In genomic region chr6:63571883-63572732, GRCh38 we compare ENCODE assay signal across 8 cellular contexts. TPM values are rescaled to one million over a fixed set of nuclear protein-coding genes. Genes with fewer than 3 reads are reported as not detected.
A peak's percentile ranks its signal among the peaks of the same experiment; 100 is the strongest.
DNase-seq lines count a peak whose midpoint lies in the region; ATAC-seq and TF ChIP-seq lines count a peak whose summit lies in the region.

Gene LOC128125822 (plus strand): TSS chr6:63572480.
Gene PTP4A1 (plus strand): TSS chr6:63572480. CDS start chr6:63576881, 4,401 bp downstream.

- peaks cover 34% of the 10 kb centered on the region for H3K36me3 Mint-ChIP-seq in dendritic cell treated with granulocyte-macrophage colony-stimulating factor and Interleukin-4, amounts not matched to agents 40 ng/mL and 50 ng/mL, for 4 days (ENCODE audit: low read depth)

- H3K9ac ChIP-seq in BLaER1 treated with 17β-estradiol and CSF1 and Interleukin-3, amounts not matched to agents 10 nM and 100 nM: peak within 1 kb of the TSS; percentile 98 to 100 (median 100)

- H3K27ac ChIP-seq in BLaER1 treated with 17β-estradiol and CSF1 and Interleukin-3, amounts not matched to agents 10 nM and 100 nM: peak within 1 kb of the TSS; percentile 98 to 100 (median 99)
- peak within 1 kb of the TSS; percentile 99 to 100 for H3K27ac ChIP-seq in left lung

- peak; percentile 99 for DNase-seq in NCI-H748 (lab: John Stamatoyannopoulos, UW; ENCODE audit: unreplicated experiment)
- peak; percentile 91 to 95 for DNase-seq in activated CD4-positive, alpha-beta T cell treated with anti-CD3 and anti-CD28 coated beads, Interleukin-2, amount 50 U/mL, for 24 hours (ENCODE audit: low read depth in 1 of 2, low spot score in 1 of 2)
- DNase-seq in left lung: peak; percentile 98 to 99
- peak; percentile 94 to 96 for DNase-seq in stimulated activated CD4-positive, alpha-beta T cell treated with anti-CD3 and anti-CD28 coated beads, Interleukin-2, amount 100 ng/mL, for 48 hours

- H3K4me1 ChIP-seq in BLaER1 treated with 17β-estradiol and CSF1 and Interleukin-3, amounts not matched to agents 10 nM and 100 nM: peaks cover 9 to 33% (median 24%) of the 10 kb centered on the region in 10 experiments
- peaks cover 9 to 27% of the 10 kb centered on the region in 2 donors for H3K4me1 ChIP-seq in left lung

- peaks cover 2% of the 10 kb centered on the region for H3K27me3 Mint-ChIP-seq in dendritic cell treated with granulocyte-macrophage colony-stimulating factor and Interleukin-4, amounts not matched to agents 40 ng/mL and 50 ng/mL, for 4 days

- H3K4me3 Mint-ChIP-seq in dendritic cell treated with granulocyte-macrophage colony-stimulating factor and Interleukin-4, amounts not matched to agents 40 ng/mL and 50 ng/mL, for 4 days: peak within 1 kb of the TSS; percentile 93

- no peaks in the 10 kb centered on the region for H3K27me3 ChIP-seq in BLaER1 treated with 17β-estradiol and CSF1 and Interleukin-3, amounts not matched to agents 10 nM and 100 nM
- H3K27me3 ChIP-seq in left lung: no peaks in the 10 kb centered on the region

- no peak for TF ChIP-seq CTCF in left lung (IDR thresholded peaks at IDR 0.05)

- H3K9me3 Mint-ChIP-seq in dendritic cell treated with granulocyte-macrophage colony-stimulating factor and Interleukin-4, amounts not matched to agents 40 ng/mL and 50 ng/mL, for 4 days: no peaks in the 10 kb centered on the region

- H3K9me3 ChIP-seq in BLaER1 treated with 17β-estradiol and CSF1 and Interleukin-3, amounts not matched to agents 10 nM and 100 nM (replicated peaks in 1 of 11): peaks cover 0 to 13% (median 10%) of the 10 kb centered on the region in 11 experiments; a peak in 18 of 22 replicates
- no peaks in the 10 kb centered on the region for H3K9me3 ChIP-seq in left lung

- ATAC-seq in GM19351 (IDR thresholded peaks at IDR 0.05; ENCODE audit: unreplicated experiment) (peak; percentile 84), HG03521 (IDR thresholded peaks at IDR 0.05; ENCODE audit: unreplicated experiment) (peak; percentile 91), left lung (peak; percentile 83)

- peak within 1 kb of the TSS; percentile 81 to 95 (median 88) for H3K4me2 ChIP-seq in BLaER1 treated with 17β-estradiol and CSF1 and Interleukin-3, amounts not matched to agents 10 nM and 100 nM

- intact Hi-C loops in dendritic cell treated with granulocyte-macrophage colony-stimulating factor and Interleukin-4, amounts not matched to agents 40 ng/mL and 50 ng/mL, for 4 days (cut with micrococcal nuclease): no loop called here
- intact Hi-C loops in left lung (cut with DNase I): no loop called here

- H3K27ac Mint-ChIP-seq in dendritic cell treated with granulocyte-macrophage colony-stimulating factor and Interleukin-4, amounts not matched to agents 40 ng/mL and 50 ng/mL, for 4 days: peak within 1 kb of the TSS; percentile 97

- H3K36me3 ChIP-seq in BLaER1 treated with 17β-estradiol and CSF1 and Interleukin-3, amounts not matched to agents 10 nM and 100 nM: peaks cover 10 to 22% (median 11%) of the 10 kb centered on the region in 11 experiments
- peaks cover 0 to 10% of the 10 kb centered on the region in 2 donors for H3K36me3 ChIP-seq in left lung

- peaks cover 5% of the 10 kb centered on the region for H3K4me1 Mint-ChIP-seq in dendritic cell treated with granulocyte-macrophage colony-stimulating factor and Interleukin-4, amounts not matched to agents 40 ng/mL and 50 ng/mL, for 4 days (ENCODE audit: low read depth)

- H3K4me3 ChIP-seq in BLaER1 treated with 17β-estradiol and CSF1 and Interleukin-3, amounts not matched to agents 10 nM and 100 nM: peak within 1 kb of the TSS; percentile 88 to 100 (median 98)
- peak within 1 kb of the TSS; percentile 87 to 90 for H3K4me3 ChIP-seq in left lung

- H4K20me1 ChIP-seq in BLaER1 treated with 17β-estradiol and CSF1 and Interleukin-3, amounts not matched to agents 10 nM and 100 nM: peaks cover 23 to 46% (median 34%) of the 10 kb centered on the region in 11 experiments; a peak in 21 of 22 replicates

RNA-seq across cellular contexts. Expression of gene PTP4A1, which starts in this region (rescaled TPM):
- 100 to 1,000 TPM in 1 of 2 donors, 10 to 100 TPM in 1; 85.6 to 119 TPM for total RNA-seq in left lung

Comparison
In these comparisons a context has a peak if more than half of its experiments do, and no peak if none do; other contexts are left out.
1. Peak in every context shown above with its lines: DNase-seq, ATAC-seq, H3K4me3 ChIP-seq and H3K27ac ChIP-seq.